ENCODE assay signal across 10 cellular contexts in genomic region chr16:25108054-25108453, GRCh38. TPM values are rescaled to one million over a fixed set of nuclear protein-coding genes. Genes with fewer than 3 reads are reported as not detected.
DNase-seq lines count a peak whose midpoint lies in the region; ATAC-seq and TF ChIP-seq lines count a peak whose summit lies in the region.
"Had no signal": no experiment of that assay in that cellular context is flagged by ENCODE, and none has a peak within 500 bp of the region (broad histone marks: within the 10 kb centered on the region; RNA-seq: fewer than 3 reads in every experiment).

No MANE protein-coding gene starts in this region.

- peaks cover 45% of the 10 kb centered on the region for H3K4me1 Mint-ChIP-seq in activated naive CD8-positive, alpha-beta T cell (ENCODE audit: low read depth)

- H3K36me3 Mint-ChIP-seq in activated naive CD8-positive, alpha-beta T cell = no peaks in the 10 kb centered on the region

- no peak overlapping the region for H3K4me3 ChIP-seq in Peyer's patch
- H3K4me3 ChIP-seq: lung had no signal

- H3K27ac ChIP-seq in Peyer's patch = no peak overlapping the region

- peak; percentile 20 for DNase-seq in NCI-H2227 (lab: John Stamatoyannopoulos, UW; ENCODE audit: unreplicated experiment)
- DNase-seq in NCI-H2227 treated with DMSO at 0.1 percent for 48 hours (lab: John Stamatoyannopoulos, UW) = no peak
- DNase-seq in Peyer's patch = peak in 2 of 3 donors; percentile 40 to 59
- DNase-seq in stimulated activated CD4-positive, alpha-beta T cell treated with anti-CD3 and anti-CD28 coated beads, Interleukin-1b, Interleukin-23, amount 100 ng/mL, for 48 hours = peak; percentile 31
- DNase-seq in iPS-NIHi11 (ENCODE audit: low spot score) = no peak

- peak overlapping the region; percentile 98 for H3K4me3 Mint-ChIP-seq in activated naive CD8-positive, alpha-beta T cell

- no peak for TF ChIP-seq POLR2A in Peyer's patch (IDR thresholded peaks at IDR 0.05)

- H3K36me3 ChIP-seq in Peyer's patch = no peaks in the 10 kb centered on the region
- H3K36me3 ChIP-seq: adrenal gland had no signal

- no peaks in the 10 kb centered on the region for H3K27me3 Mint-ChIP-seq in activated naive CD8-positive, alpha-beta T cell

- no peaks in the 10 kb centered on the region for H3K9me3 ChIP-seq in Peyer's patch
- H3K9me3 ChIP-seq: adrenal gland had no signal

- no peak for ATAC-seq in HG03469 (IDR thresholded peaks at IDR 0.05; ENCODE audit: unreplicated experiment)
- no peak for ATAC-seq in GM18517 (IDR thresholded peaks at IDR 0.05; ENCODE audit: unreplicated experiment)

- H3K9me3 Mint-ChIP-seq in activated naive CD8-positive, alpha-beta T cell (ENCODE audit: low read depth) = no peaks in the 10 kb centered on the region

- H3K27me3 ChIP-seq in Peyer's patch = no peaks in the 10 kb centered on the region
- H3K27me3 ChIP-seq: adrenal gland had no signal

- peaks cover 0 to 48% (median 4%) of the 10 kb centered on the region in 4 donors for H3K4me1 ChIP-seq in Peyer's patch

- peak overlapping the region; percentile 89 for H3K27ac Mint-ChIP-seq in activated naive CD8-positive, alpha-beta T cell

- TF ChIP-seq CTCF in Peyer's patch (IDR thresholded peaks at IDR 0.05) = no peak

RNA-seq across cellular contexts. Expression of gene LCMT1, which starts 3.5 kb away (rescaled TPM):
- total RNA-seq in Peyer's patch = 10 to 100 TPM; 10.7 to 56.9 (median 34.4) TPM

Comparison
In these comparisons a context has a peak if more than half of its experiments do, and no peak if none do; other contexts are left out.
1. DNase-seq: peak in NCI-H2227 (single experiment), Peyer's patch (2 of 3) and stimulated activated CD4-positive, alpha-beta T cell treated with anti-CD3 and anti-CD28 coated beads, Interleukin-1b, Interleukin-23, amount 100 ng/mL, for 48 hours (single experiment); none in NCI-H2227 treated with DMSO at 0.1 percent for 48 hours (single experiment) and iPS-NIHi11 (single experiment).